ENCODE assay signal across 28 cellular contexts in genomic region chr5:172209714-172210113, GRCh38. TPM values are rescaled to one million over a fixed set of nuclear protein-coding genes. Genes with fewer than 3 reads are reported as not detected.
DNase-seq lines count a peak whose midpoint lies in the region; ATAC-seq, FAIRE-seq and TF ChIP-seq lines count a peak whose summit lies in the region.
"Had no signal": no experiment of that assay in that cellular context is flagged by ENCODE, and none has a peak within 500 bp of the region (broad histone marks: within the 10 kb centered on the region; RNA-seq: fewer than 3 reads in every experiment).

No MANE protein-coding gene starts in this region.

- no peak for TF ChIP-seq EP300 in A549 (IDR thresholded peaks at IDR 0.05)

- H3K4me3 ChIP-seq in breast epithelium (no peak overlapping the region), A549 (no peak overlapping the region), HEK293 (ENCODE audit: low read depth, low read length) (no peak overlapping the region), mammary epithelial cell (replicated peaks in 1 of 3; ENCODE audit: insufficient read depth in 1 of 3, low read depth in 2 of 3, low read length in 3 of 3) (no peak overlapping the region)
- H3K4me3 ChIP-seq: BLaER1 had no signal

- no peak for ATAC-seq in A549
- ATAC-seq in GM21825 (IDR thresholded peaks at IDR 0.05; ENCODE audit: unreplicated experiment), result no peak

- no peak for FAIRE-seq in A549 (lab: Jason Lieb, UNC)
- FAIRE-seq: D721Med, G401.6, GM12891, GM19239 had no signal

- H3K36me3 Mint-ChIP-seq in MCF 10A (ENCODE audit: insufficient read depth, unreplicated experiment), result peaks cover 41% of the 10 kb centered on the region

- in situ Hi-C loops in mammary epithelial cell (cut with MboI; ENCODE audit: low sequenced_read_pairs in 2 of 2), result no loop called here

- TF ChIP-seq RAD21 in A549 (conservative IDR thresholded peaks at IDR 0.05 in 1 of 2, IDR thresholded peaks at IDR 0.05 in 1 of 2), result no peak

- H3K27me3 ChIP-seq in breast epithelium (no peaks in the 10 kb centered on the region), mammary epithelial cell (ENCODE audit: insufficient read depth, low read length) (no peaks in the 10 kb centered on the region)
- H3K27me3 ChIP-seq: BE2C, BLaER1 had no signal

- BruUV-seq in MCF 10A (replicated peaks; lab: Mats Ljungman, UMichigan), result TSS peak; percentile 23
- BruUV-seq in mammary epithelial cell (replicated peaks; lab: Mats Ljungman, UMichigan), result TSS peak; percentile 27

- peaks cover 4% of the 10 kb centered on the region for H3K79me2 ChIP-seq in mammary epithelial cell (ENCODE audit: insufficient read depth, low read length)

- no peak for TF ChIP-seq CTCF in MCF 10A (IDR thresholded peaks at IDR 0.05; ENCODE audit: unreplicated experiment)
- TF ChIP-seq CTCF in breast epithelium (IDR thresholded peaks at IDR 0.05), result no peak
- no peak for TF ChIP-seq CTCF in A549 (IDR thresholded peaks at IDR 0.05)
- no peak for TF ChIP-seq CTCF in HEK293 (tag by site-specific recombination; IDR thresholded peaks at IDR 0.05)
- TF ChIP-seq CTCF in mammary epithelial cell (conservative IDR thresholded peaks at IDR 0.05 in 1 of 2, IDR thresholded peaks at IDR 0.05 in 1 of 2; ENCODE audit: extremely low read depth in 1 of 2, insufficient read depth in 1 of 2, low read depth in 1 of 2, low read length in 2 of 2), result no peak

- H3K9me3 ChIP-seq in breast epithelium, result no peaks in the 10 kb centered on the region
- H3K9me3 ChIP-seq in A549, result no peaks in the 10 kb centered on the region
- no peaks in the 10 kb centered on the region for H3K9me3 ChIP-seq in HEK293 (ENCODE audit: control insufficient read depth, insufficient read depth, low read depth, low read length)
- H3K9me3 ChIP-seq in mammary epithelial cell (replicated peaks; ENCODE audit: insufficient read depth, low read length), result no peaks in the 10 kb centered on the region
- H3K9me3 ChIP-seq: BE2C, BLaER1 had no signal

- CTCF ChIA-PET in MCF 10A (lab: Yijun Ruan, JAX) (interaction anchor here (0.6 to 1.2 kb wide), 2 partner anchors 9 to 21 kb away, joined by 4 to 5 read pairs; no protein-coding TSS in a partner anchor), A549 (lab: Yijun Ruan, JAX) (interaction anchor here (1.2 kb wide), 2 partner anchors 14 to 21 kb away, joined by 3 read pairs; no protein-coding TSS in a partner anchor), HEK293 (lab: Yijun Ruan, JAX) (interaction anchor here (0.6 kb wide), 1 partner anchor 21 kb away, joined by 3 read pairs; no protein-coding TSS in a partner anchor), mammary epithelial cell (lab: Charles Lee; ENCODE audit: low non-redundant PET) (no interaction called here)

- no peaks in the 10 kb centered on the region for H3K36me3 ChIP-seq in breast epithelium
- peaks cover 0 to 28% of the 10 kb centered on the region in 2 experiments; a peak in 2 of 3 replicates for H3K36me3 ChIP-seq in HEK293 (ENCODE audit: control insufficient read depth in 2 of 2, insufficient read depth in 1 of 2, low read length in 2 of 2)
- peaks cover 4% of the 10 kb centered on the region for H3K36me3 ChIP-seq in mammary epithelial cell (ENCODE audit: insufficient read depth, low read length)

- DNase-seq in MCF 10A (ENCODE audit: unreplicated experiment), result no peak
- no peak for DNase-seq in breast epithelium (ENCODE audit: low spot score in 2 of 2)
- no peak for DNase-seq in A549 (ENCODE audit: low read depth in 1 of 2, low spot score in 1 of 2)
- DNase-seq in mammary epithelial cell, result no peak
- no peak for DNase-seq in MV-4-11 (lab: John Stamatoyannopoulos, UW)
- no peak for DNase-seq in LoVo (ENCODE audit: low spot score)
- DNase-seq: ACHN; BE2C; C1 segment of cervical spinal cord; Calu3; CD4-positive, alpha-beta memory T cell; CD4-positive, CD25-positive, alpha-beta regulatory T cell; CD8-positive, alpha-beta memory T cell; COR-L47; DMS79 treated with DMSO at 0.1 percent for 48 hours; GF-D8 had no signal

- no peaks in the 10 kb centered on the region for H3K27me3 Mint-ChIP-seq in MCF 10A (ENCODE audit: insufficient read depth, unreplicated experiment)
- H3K27me3 Mint-ChIP-seq: CD4-positive, alpha-beta memory T cell; CD4-positive, CD25-positive, alpha-beta regulatory T cell; CD8-positive, alpha-beta memory T cell had no signal

- H3K9ac ChIP-seq in mammary epithelial cell (ENCODE audit: insufficient read depth, low read length), result no peak overlapping the region
- H3K9ac ChIP-seq: BLaER1 had no signal

- H4K20me1 ChIP-seq in mammary epithelial cell (ENCODE audit: insufficient read depth, low read length), result no peaks in the 10 kb centered on the region

- no peak overlapping the region for H3K27ac Mint-ChIP-seq in MCF 10A (ENCODE audit: low read depth, unreplicated experiment)
- H3K27ac Mint-ChIP-seq: CD4-positive, alpha-beta memory T cell; CD4-positive, CD25-positive, alpha-beta regulatory T cell; CD8-positive, alpha-beta memory T cell had no signal

- POLR2A ChIA-PET in MCF 10A (lab: Yijun Ruan, JAX), result interaction anchor here (0.6 to 1.1 kb wide), 2 partner anchors 11 to 747 kb away, joined by 3 to 4 read pairs; no protein-coding TSS in a partner anchor
- POLR2A ChIA-PET in A549 (lab: Yijun Ruan, JAX), result no interaction called here
- POLR2A ChIA-PET in HEK293 (lab: Yijun Ruan, JAX), result no interaction called here

- H3K27ac ChIP-seq in breast epithelium (no peak overlapping the region), A549 (no peak overlapping the region), HEK293 (ENCODE audit: extremely low read depth, low read depth, low read length) (no peak overlapping the region), mammary epithelial cell (ENCODE audit: insufficient read depth, low read depth, low read length) (no peak overlapping the region)
- H3K27ac ChIP-seq: 22Rv1, BLaER1 had no signal

- H3K4me1 ChIP-seq in breast epithelium, result no peaks in the 10 kb centered on the region
- no peaks in the 10 kb centered on the region for H3K4me1 ChIP-seq in A549
- no peaks in the 10 kb centered on the region for H3K4me1 ChIP-seq in HEK293 (ENCODE audit: control insufficient read depth, insufficient read depth, low read length)
- H3K4me1 ChIP-seq in mammary epithelial cell (ENCODE audit: insufficient read depth, low read length), result no peaks in the 10 kb centered on the region
- H3K4me1 ChIP-seq: BE2C had no signal

- 86% methylated on average over 2 of the region's 2 CpGs for WGBS in A549 (ENCODE audit: missing lambda C conversion rate)
- 100% methylated on average over 2 of the region's 2 CpGs for WGBS in mammary epithelial cell (ENCODE audit: low coverage, missing lambda C conversion rate)

- no peaks in the 10 kb centered on the region for H3K4me1 Mint-ChIP-seq in MCF 10A (ENCODE audit: insufficient read depth, unreplicated experiment)
- H3K4me1 Mint-ChIP-seq: CD4-positive, alpha-beta memory T cell had no signal

- no peak overlapping the region for H2AFZ ChIP-seq in mammary epithelial cell (ENCODE audit: low read depth, low read length)

- dilution Hi-C loops in mammary epithelial cell (cut with HindIII; ENCODE audit: low sequenced_read_pairs), result no loop called here

- H3K9me3 Mint-ChIP-seq in MCF 10A (ENCODE audit: unreplicated experiment), result no peaks in the 10 kb centered on the region
- H3K9me3 Mint-ChIP-seq: CD14-positive monocyte; CD4-positive, alpha-beta memory T cell; CD4-positive, CD25-positive, alpha-beta regulatory T cell; CD8-positive, alpha-beta memory T cell had no signal

- intact Hi-C loops in MCF 10A (cut with micrococcal nuclease) (no loop called here), breast epithelium (cut with DNase I; ENCODE audit: low total_unique reads) (no loop called here), mammary epithelial cell (cut with micrococcal nuclease) (no loop called here)

- no peak overlapping the region for H3K4me3 Mint-ChIP-seq in MCF 10A (ENCODE audit: unreplicated experiment)
- H3K4me3 Mint-ChIP-seq: CD14-positive monocyte; CD4-positive, alpha-beta memory T cell; CD4-positive, CD25-positive, alpha-beta regulatory T cell; CD8-positive, alpha-beta memory T cell had no signal

- TF ChIP-seq POLR2A in breast epithelium (IDR thresholded peaks at IDR 0.05), result no peak
- no peak for TF ChIP-seq POLR2A in A549 (IDR thresholded peaks at IDR 0.05; ENCODE audit: low read length)

- H3K4me2 ChIP-seq in A549 (no peak overlapping the region), mammary epithelial cell (ENCODE audit: insufficient read depth, low read depth, low read length) (no peak overlapping the region)
- H3K4me2 ChIP-seq: BLaER1 had no signal

TF ChIP-seq in A549, 52 proteins besides CTCF, POLR2A, EP300 and RAD21:
- peak; percentile 26 for TF ChIP-seq MAFK (IDR thresholded peaks at IDR 0.05; ENCODE audit: partially characterized antibody)
- TF ChIP-seq SREBF2 (IDR thresholded peaks at IDR 0.05), result no peak

TF ChIP-seq in HEK293, 187 proteins besides CTCF, POLR2A, EP300 and RAD21 (continues in another document):
- no peak for TF ChIP-seq GLI4 (tag by site-specific recombination; IDR thresholded peaks at IDR 0.05)

RNA-seq across cellular contexts. Expression of gene EFCAB9, which starts 15.7 kb away (rescaled TPM):
- total RNA-seq in MCF 10A (2022) (not detected in 2 replicates), breast epithelium (not detected), mammary epithelial cell (not detected)
- polyA plus RNA-seq in A549 (2011; rRNA removed) (not detected in 2 replicates), A549 (2017; fragmentation: RNase III; extraction: RNeasy Plus Mini Kit Qiagen cat#74134 plus additional on column Dnase treatment) (not detected in 3 replicates), mammary epithelial cell (not detected)
- not detected in 2 replicates for polyA plus RNA-seq in A549 (2012; cell fraction: cytosol; rRNA removed)
- polyA plus RNA-seq in A549 (2012; cell fraction: nucleus; rRNA removed), result not detected in 2 replicates
- polyA minus RNA-seq in A549 (2011; rRNA and poly(A)+ RNA removed), result not detected in 2 replicates
- not detected for polyA minus RNA-seq in mammary epithelial cell
- total RNA-seq: A172; A673; Calu3; CD4-positive, alpha-beta memory T cell; CD4-positive, CD25-positive, alpha-beta regulatory T cell; CD8-positive, alpha-beta memory T cell had no signal
- polyA plus RNA-seq: AG04450; CD14-positive monocyte; CD4-positive, alpha-beta memory T cell; CD4-positive, CD25-positive, alpha-beta regulatory T cell; CD8-positive, alpha-beta memory T cell had no signal

RNA-seq across cellular contexts. Expression of gene STK10, which starts 21.7 kb away (rescaled TPM):
- total RNA-seq in MCF 10A (2022) (46.5 and 49.9 TPM in 2 replicates), breast epithelium (10 to 100 TPM; 17.1 to 32.5 (median 23.3) TPM), mammary epithelial cell (10 to 100 TPM; 50.8 to 65.0 TPM)
- polyA plus RNA-seq in A549 (2011; rRNA removed) (4.3 and 5.3 TPM in 2 replicates), A549 (2017; fragmentation: RNase III; extraction: RNeasy Plus Mini Kit Qiagen cat#74134 plus additional on column Dnase treatment) (12.0 to 13.4 TPM (median 13.1 TPM) in 3 replicates), mammary epithelial cell (18.8 TPM)
- polyA plus RNA-seq in A549 (2012; cell fraction: cytosol; rRNA removed), result 5.9 and 7.5 TPM in 2 replicates
- polyA plus RNA-seq in A549 (2012; cell fraction: nucleus; rRNA removed), result 26.5 and 27.8 TPM in 2 replicates
- polyA minus RNA-seq in A549 (2011; rRNA and poly(A)+ RNA removed), result 13.2 and 13.9 TPM in 2 replicates
- polyA minus RNA-seq in mammary epithelial cell, result 65.2 TPM
